In genomic region chr13:49936085-49936942, GRCh38 we compare ENCODE assay signal across 1 cellular context.
TF ChIP-seq lines count a peak whose summit lies in the region.

SPRYD7 (minus strand) TSS chr13:49936340; CDS start chr13:49936235, 105 bp downstream.

TF ChIP-seq in HepG2, 621 proteins besides CTCF, POLR2A, EP300 and RAD21 (continued from another document and continues in another):
- TF ChIP-seq ZNF687 (CRISPR knock-in tag; IDR thresholded peaks at IDR 0.05), result peak; percentile 91
- TF ChIP-seq ZFP62 (CRISPR knock-in tag; IDR thresholded peaks at IDR 0.05), result no peak
- no peak for TF ChIP-seq GABPA (IDR thresholded peaks at IDR 0.05; ENCODE audit: low read depth, low read length)
- peak; percentile 52; the same call in 1 of the 2 replicates for TF ChIP-seq GABPA (CRISPR knock-in tag; IDR thresholded peaks at IDR 0.05; ENCODE audit: low read depth)
- TF ChIP-seq ZBTB7A (CRISPR knock-in tag; IDR thresholded peaks at IDR 0.05), result peak; percentile 89
- peak; percentile 97 for TF ChIP-seq REPIN1 (CRISPR knock-in tag; IDR thresholded peaks at IDR 0.05; ENCODE audit: borderline replicate concordance, low read depth)
- TF ChIP-seq ZSCAN20 (CRISPR knock-in tag; IDR thresholded peaks at IDR 0.05; ENCODE audit: borderline replicate concordance), result 0 out of 2 replicates have a peak, but pooled peaks have one; percentile 25
- peak; percentile 28; the same call in 1 of the 2 replicates for TF ChIP-seq MEIS2 (CRISPR knock-in tag; IDR thresholded peaks at IDR 0.05)
- peak; percentile 65; the same call in 1 of the 2 replicates for TF ChIP-seq RXRB (CRISPR knock-in tag; IDR thresholded peaks at IDR 0.05; ENCODE audit: borderline replicate concordance)
- TF ChIP-seq HNF1A (IDR thresholded peaks at IDR 0.05; ENCODE audit: low read depth), result no peak
- peak; percentile 71; the same call in 1 of the 2 replicates for TF ChIP-seq HNF1A (CRISPR knock-in tag; IDR thresholded peaks at IDR 0.05; ENCODE audit: borderline replicate concordance)
- no peak for TF ChIP-seq FOXA1 (IDR thresholded peaks at IDR 0.05)
- TF ChIP-seq FOXA1 (CRISPR knock-in tag; IDR thresholded peaks at IDR 0.05), result peak; percentile 22; the same call in 1 of the 2 replicates
- peak; percentile 72; the same call in 1 of the 2 replicates for TF ChIP-seq ARHGAP35 (CRISPR knock-in tag; IDR thresholded peaks at IDR 0.05; ENCODE audit: borderline replicate concordance)
- TF ChIP-seq STAT5B (CRISPR knock-in tag; IDR thresholded peaks at IDR 0.05), result no peak
- TF ChIP-seq TSC22D2 (CRISPR knock-in tag; IDR thresholded peaks at IDR 0.05; ENCODE audit: borderline replicate concordance), result no peak
- TF ChIP-seq TP53 (CRISPR knock-in tag; conservative IDR thresholded peaks at IDR 0.05), result no peak; the same call in 1 of the 2 replicates
- TF ChIP-seq ZNF770 (CRISPR knock-in tag; IDR thresholded peaks at IDR 0.05), result peak; percentile 86
- no peak for TF ChIP-seq TCF7L2 (IDR thresholded peaks at IDR 0.05; ENCODE audit: low read depth, low read length)
- no peak for TF ChIP-seq HMGA1 (CRISPR knock-in tag; conservative IDR thresholded peaks at IDR 0.05)
- peak; percentile 73 for TF ChIP-seq SALL1 (CRISPR knock-in tag; IDR thresholded peaks at IDR 0.05)
- TF ChIP-seq ZNF558 (CRISPR knock-in tag; IDR thresholded peaks at IDR 0.05; ENCODE audit: borderline replicate concordance), result no peak
- no peak for TF ChIP-seq ZNF263 (CRISPR knock-in tag; IDR thresholded peaks at IDR 0.05)
- no peak for TF ChIP-seq RFX1 (IDR thresholded peaks at IDR 0.05)
- 0 out of 2 replicates have a peak, but pooled peaks have one; percentile 85 for TF ChIP-seq ZFP90 (CRISPR knock-in tag; IDR thresholded peaks at IDR 0.05; ENCODE audit: borderline replicate concordance)
- peak; percentile 62; the same call in 1 of the 2 replicates for TF ChIP-seq RERE (CRISPR knock-in tag; IDR thresholded peaks at IDR 0.05; ENCODE audit: low read depth)
- TF ChIP-seq CENPT (CRISPR knock-in tag; IDR thresholded peaks at IDR 0.05; ENCODE audit: low read depth), result no peak
- peak; percentile 58; the same call in 1 of the 2 replicates for TF ChIP-seq KLF6 (CRISPR knock-in tag; IDR thresholded peaks at IDR 0.05)
- TF ChIP-seq ZBTB25 (CRISPR knock-in tag; IDR thresholded peaks at IDR 0.05), result peak; percentile 52; the same call in 1 of the 2 replicates
- peak; percentile 73 for TF ChIP-seq SNAI1 (CRISPR knock-in tag; IDR thresholded peaks at IDR 0.05; ENCODE audit: borderline replicate concordance)
- TF ChIP-seq ETS1 (CRISPR knock-in tag; IDR thresholded peaks at IDR 0.05), result no peak
- TF ChIP-seq BATF2 (CRISPR knock-in tag; IDR thresholded peaks at IDR 0.05), result no peak
- TF ChIP-seq SUZ12 (IDR thresholded peaks at IDR 0.05; ENCODE audit: low read depth, low read length), result no peak
- no peak for TF ChIP-seq MYNN (CRISPR knock-in tag; IDR thresholded peaks at IDR 0.05; ENCODE audit: low read depth)
- 0 out of 2 replicates have a peak, but pooled peaks have one; percentile 10 for TF ChIP-seq HES4 (CRISPR knock-in tag; IDR thresholded peaks at IDR 0.05; ENCODE audit: borderline replicate concordance)
- no peak for TF ChIP-seq MLLT10 (CRISPR knock-in tag; IDR thresholded peaks at IDR 0.05)
- TF ChIP-seq NCOA1 (CRISPR knock-in tag; IDR thresholded peaks at IDR 0.05), result 0 out of 2 replicates have a peak, but pooled peaks have one; percentile 19
- TF ChIP-seq ATM (IDR thresholded peaks at IDR 0.05; ENCODE audit: borderline replicate concordance), result no peak
- no peak for TF ChIP-seq ZNF17 (CRISPR knock-in tag; IDR thresholded peaks at IDR 0.05)
- TF ChIP-seq GPN1 (CRISPR knock-in tag; IDR thresholded peaks at IDR 0.05; ENCODE audit: borderline replicate concordance), result no peak
- TF ChIP-seq ZNF274 (CRISPR knock-in tag; IDR thresholded peaks at IDR 0.05), result 0 out of 2 replicates have a peak, but pooled peaks have one; percentile 41
